Comparison of ENCODE assay signal across 26 cellular contexts in genomic region chr4:37836256-37836655, GRCh38. TPM values are rescaled to one million over a fixed set of nuclear protein-coding genes. Genes with fewer than 3 reads are reported as not detected.
DNase-seq lines count a peak whose midpoint lies in the region; ATAC-seq, FAIRE-seq and TF ChIP-seq lines count a peak whose summit lies in the region.
"Had no signal": no experiment of that assay in that cellular context is flagged by ENCODE, and none has a peak within 500 bp of the region (broad histone marks: within the 10 kb centered on the region; RNA-seq: fewer than 3 reads in every experiment).

No MANE protein-coding gene starts in this region.

- peaks cover 11% of the 10 kb centered on the region for H3K36me3 ChIP-seq in CD8-positive, alpha-beta T cell (ENCODE audit: insufficient read depth, low read length)
- peaks cover 13 to 18% of the 10 kb centered on the region in 2 experiments for H3K36me3 ChIP-seq in endothelial cell of umbilical vein (ENCODE audit: control insufficient read depth in 2 of 2, extremely low read depth in 1 of 2, insufficient read depth in 2 of 2, low read length in 2 of 2)

- no peaks in the 10 kb centered on the region for H4K20me1 ChIP-seq in endothelial cell of umbilical vein (replicated peaks; ENCODE audit: control insufficient read depth, extremely low read depth, insufficient read depth, low read length)

- H3K4me3 Mint-ChIP-seq in activated naive CD8-positive, alpha-beta T cell treated with anti-CD3 and anti-CD28 coated beads, Interleukin-2, amount 10 ng/mL, durations not matched to agents 7 days and 5 days: peak overlapping the region; percentile 67
- H3K4me3 Mint-ChIP-seq in activated naive CD8-positive, alpha-beta T cell treated with anti-CD3 and anti-CD28 coated beads for 36 hours: no peak overlapping the region
- no peak overlapping the region for H3K4me3 Mint-ChIP-seq in CD8-positive, alpha-beta T cell
- H3K4me3 Mint-ChIP-seq in stimulated activated naive B cell treated with anti-CD40 and anti-IgM and Interleukin-4, amounts not matched to agents 10 μg/mL and 1 μg/mL and 100 μg/mL, for 72 hours: no peak overlapping the region

- H3K27ac ChIP-seq in CD8-positive, alpha-beta T cell (ENCODE audit: low read depth, low read length): no peak overlapping the region
- H3K27ac ChIP-seq in endothelial cell of umbilical vein (ENCODE audit: insufficient read depth, low read depth, low read length): peak overlapping the region; percentile 87
- H3K27ac ChIP-seq: KMS-11 had no signal

- peaks cover 14% of the 10 kb centered on the region for H3K4me1 ChIP-seq in CD8-positive, alpha-beta T cell (ENCODE audit: insufficient read depth, low read length)
- peaks cover 37% of the 10 kb centered on the region for H3K4me1 ChIP-seq in endothelial cell of umbilical vein (ENCODE audit: control insufficient read depth, extremely low read depth, insufficient read depth, low read length)
- H3K4me1 ChIP-seq: Peyer's patch had no signal

- peaks cover 50% of the 10 kb centered on the region for H3K36me3 Mint-ChIP-seq in activated naive CD8-positive, alpha-beta T cell treated with anti-CD3 and anti-CD28 coated beads, Interleukin-2, amount 10 ng/mL, durations not matched to agents 7 days and 5 days
- peaks cover 46% of the 10 kb centered on the region for H3K36me3 Mint-ChIP-seq in activated naive CD8-positive, alpha-beta T cell treated with anti-CD3 and anti-CD28 coated beads for 36 hours
- peaks cover 73% of the 10 kb centered on the region for H3K36me3 Mint-ChIP-seq in CD8-positive, alpha-beta T cell
- H3K36me3 Mint-ChIP-seq in stimulated activated naive B cell treated with anti-CD40 and anti-IgM and Interleukin-4, amounts not matched to agents 10 μg/mL and 1 μg/mL and 100 μg/mL, for 72 hours: peaks cover 38 to 60% of the 10 kb centered on the region in 2 donors

- TF ChIP-seq POLR2A in endothelial cell of umbilical vein (IDR thresholded peaks at IDR 0.05; ENCODE audit: low read depth, low read length): no peak

- H3K27me3 Mint-ChIP-seq in activated naive CD8-positive, alpha-beta T cell treated with anti-CD3 and anti-CD28 coated beads, Interleukin-2, amount 10 ng/mL, durations not matched to agents 7 days and 5 days: no peaks in the 10 kb centered on the region
- no peaks in the 10 kb centered on the region for H3K27me3 Mint-ChIP-seq in activated naive CD8-positive, alpha-beta T cell treated with anti-CD3 and anti-CD28 coated beads for 36 hours
- H3K27me3 Mint-ChIP-seq in CD8-positive, alpha-beta T cell (ENCODE audit: low read depth): no peaks in the 10 kb centered on the region
- H3K27me3 Mint-ChIP-seq in stimulated activated naive B cell treated with anti-CD40 and anti-IgM and Interleukin-4, amounts not matched to agents 10 μg/mL and 1 μg/mL and 100 μg/mL, for 72 hours: no peaks in the 10 kb centered on the region
- H3K27me3 Mint-ChIP-seq: CD8-positive, alpha-beta memory T cell had no signal

- no peaks in the 10 kb centered on the region for H3K27me3 ChIP-seq in CD8-positive, alpha-beta T cell (ENCODE audit: insufficient read depth, low read length)
- no peaks in the 10 kb centered on the region for H3K27me3 ChIP-seq in endothelial cell of umbilical vein (ENCODE audit: control insufficient read depth in 2 of 2, insufficient read depth in 2 of 2, low read length in 2 of 2)
- H3K27me3 ChIP-seq: BLaER1 treated with 17β-estradiol and CSF1 and Interleukin-3, amounts not matched to agents 10 nM and 100 nM; Peyer's patch had no signal

- FAIRE-seq in endothelial cell of umbilical vein (lab: Jason Lieb, UNC): no peak
- FAIRE-seq: GM12891, GM19239 had no signal

- peaks cover 11% of the 10 kb centered on the region for H3K79me2 ChIP-seq in endothelial cell of umbilical vein (ENCODE audit: control insufficient read depth, insufficient read depth, low read length)

- BruUV-seq in endothelial cell of umbilical vein (replicated peaks; lab: Mats Ljungman, UMichigan): no TSS peak

- no peaks in the 10 kb centered on the region for H3K9me3 ChIP-seq in CD8-positive, alpha-beta T cell (ENCODE audit: low read length)
- H3K9me3 ChIP-seq in endothelial cell of umbilical vein (replicated peaks; ENCODE audit: control insufficient read depth, insufficient read depth, low read length): no peaks in the 10 kb centered on the region
- H3K9me3 ChIP-seq: BLaER1 treated with 17β-estradiol and CSF1 and Interleukin-3, amounts not matched to agents 10 nM and 100 nM; Peyer's patch; SK-N-SH had no signal

- peak overlapping the region; percentile 43 for H3K27ac Mint-ChIP-seq in activated naive CD8-positive, alpha-beta T cell treated with anti-CD3 and anti-CD28 coated beads, Interleukin-2, amount 10 ng/mL, durations not matched to agents 7 days and 5 days
- no peak overlapping the region for H3K27ac Mint-ChIP-seq in activated naive CD8-positive, alpha-beta T cell treated with anti-CD3 and anti-CD28 coated beads for 36 hours
- peak overlapping the region; percentile 19 for H3K27ac Mint-ChIP-seq in CD8-positive, alpha-beta T cell
- H3K27ac Mint-ChIP-seq in stimulated activated naive B cell treated with anti-CD40 and anti-IgM and Interleukin-4, amounts not matched to agents 10 μg/mL and 1 μg/mL and 100 μg/mL, for 72 hours: peak overlapping the region; percentile 71

- dilution Hi-C loops in endothelial cell of umbilical vein (cut with MboI; ENCODE audit: extremely low pct_ligation_motif_present, low sequenced_read_pairs): no loop called here

- no peak overlapping the region for H3K4me2 ChIP-seq in endothelial cell of umbilical vein (ENCODE audit: insufficient read depth, low read length)
- H3K4me2 ChIP-seq: KMS-11 had no signal

- H3K4me3 ChIP-seq in CD8-positive, alpha-beta T cell (ENCODE audit: low read depth, low read length): no peak overlapping the region
- H3K4me3 ChIP-seq in endothelial cell of umbilical vein (replicated peaks in 1 of 3; ENCODE audit: insufficient read depth in 1 of 3, low read depth in 1 of 3, low read length in 3 of 3): no peak overlapping the region
- H3K4me3 ChIP-seq: BLaER1 treated with 17β-estradiol and CSF1 and Interleukin-3, amounts not matched to agents 10 nM and 100 nM; Peyer's patch had no signal

- H3K9ac ChIP-seq in endothelial cell of umbilical vein (replicated peaks; ENCODE audit: extremely low read depth, insufficient read depth, low read length): no peak overlapping the region
- H3K9ac ChIP-seq: KMS-11, SK-N-SH had no signal

- H3K9me3 Mint-ChIP-seq in activated naive CD8-positive, alpha-beta T cell treated with anti-CD3 and anti-CD28 coated beads, Interleukin-2, amount 10 ng/mL, durations not matched to agents 7 days and 5 days: no peaks in the 10 kb centered on the region
- no peaks in the 10 kb centered on the region for H3K9me3 Mint-ChIP-seq in activated naive CD8-positive, alpha-beta T cell treated with anti-CD3 and anti-CD28 coated beads for 36 hours
- no peaks in the 10 kb centered on the region for H3K9me3 Mint-ChIP-seq in CD8-positive, alpha-beta T cell
- H3K9me3 Mint-ChIP-seq in stimulated activated naive B cell treated with anti-CD40 and anti-IgM and Interleukin-4, amounts not matched to agents 10 μg/mL and 1 μg/mL and 100 μg/mL, for 72 hours: no peaks in the 10 kb centered on the region
- H3K9me3 Mint-ChIP-seq: CD8-positive, alpha-beta memory T cell had no signal

- no peak for ATAC-seq in activated naive CD8-positive, alpha-beta T cell treated with anti-CD3 and anti-CD28 coated beads, Interleukin-2, amount 10 ng/mL, durations not matched to agents 7 days and 5 days (ENCODE audit: low read depth)
- no peak for ATAC-seq in CD8-positive, alpha-beta T cell
- no peak for ATAC-seq in stimulated activated naive B cell treated with anti-CD40 and anti-IgM and Interleukin-4, amounts not matched to agents 10 μg/mL and 1 μg/mL and 100 μg/mL, for 72 hours (replicated peaks)
- ATAC-seq: HCT116 had no signal

- peaks cover 37% of the 10 kb centered on the region for H3K4me1 Mint-ChIP-seq in activated naive CD8-positive, alpha-beta T cell treated with anti-CD3 and anti-CD28 coated beads, Interleukin-2, amount 10 ng/mL, durations not matched to agents 7 days and 5 days
- H3K4me1 Mint-ChIP-seq in activated naive CD8-positive, alpha-beta T cell treated with anti-CD3 and anti-CD28 coated beads for 36 hours: peaks cover 34% of the 10 kb centered on the region
- H3K4me1 Mint-ChIP-seq in CD8-positive, alpha-beta T cell (ENCODE audit: low read depth): peaks cover 36% of the 10 kb centered on the region
- H3K4me1 Mint-ChIP-seq in stimulated activated naive B cell treated with anti-CD40 and anti-IgM and Interleukin-4, amounts not matched to agents 10 μg/mL and 1 μg/mL and 100 μg/mL, for 72 hours: peaks cover 18 to 26% of the 10 kb centered on the region in 2 donors

- no peak overlapping the region for H2AFZ ChIP-seq in endothelial cell of umbilical vein (ENCODE audit: low read depth, low read length)

- no peak for DNase-seq in activated naive CD8-positive, alpha-beta T cell treated with anti-CD3 and anti-CD28 coated beads, Interleukin-2, amount 10 ng/mL, durations not matched to agents 7 days and 5 days
- no peak for DNase-seq in activated naive CD8-positive, alpha-beta T cell treated with anti-CD3 and anti-CD28 coated beads for 36 hours
- no peak for DNase-seq in CD8-positive, alpha-beta T cell
- DNase-seq in endothelial cell of umbilical vein (ENCODE audit: low read depth, low spot score) (no peak), NCI-H774 (lab: John Stamatoyannopoulos, UW) (no peak), mucosa of gallbladder (ENCODE audit: low spot score) (no peak)
- DNase-seq in stimulated activated naive B cell treated with anti-CD40 and anti-IgM and Interleukin-4, amounts not matched to agents 10 μg/mL and 1 μg/mL and 100 μg/mL, for 72 hours: no peak
- DNase-seq: CD8-positive, alpha-beta memory T cell; DMS 273 treated with DMSO at 0.1 percent for 48 hours; DMS79; EL; GDM1; IMR-90; NCI-H1048; NCI-H1417; NCI-H1694; NCI-H2029 treated with DMSO at 0.1 percent for 48 hours; NCI-H446 treated with DMSO at 0.1 percent for 48 hours; NCI-H526; Peyer's patch; SK-N-SH had no signal

- intact Hi-C loops in CD8-positive, alpha-beta T cell (cut with DNase I, micrococcal nuclease): no loop called here
- intact Hi-C loops in endothelial cell of umbilical vein (cut with micrococcal nuclease): no loop called here

- POLR2A ChIA-PET in activated naive CD8-positive, alpha-beta T cell treated with anti-CD3 and anti-CD28 coated beads, Interleukin-2, amount 10 ng/mL, durations not matched to agents 7 days and 5 days (lab: Charles Lee): interaction anchor here (2.1 kb wide), 1 partner anchor 10 kb away, joined by 13 read pairs; the partner anchor contains the start of gene PGM2
- POLR2A ChIA-PET in CD8-positive, alpha-beta T cell (lab: Charles Lee): no interaction called here
- POLR2A ChIA-PET in endothelial cell of umbilical vein (lab: Charles Lee): interaction anchor here (4.5 kb wide), 1 partner anchor 10 kb away, joined by 14 read pairs; the partner anchor contains the start of gene PGM2

- TF ChIP-seq CTCF in CD8-positive, alpha-beta T cell (IDR thresholded peaks at IDR 0.05): no peak
- no peak for TF ChIP-seq CTCF in endothelial cell of umbilical vein (IDR thresholded peaks at IDR 0.05; ENCODE audit: extremely low read depth in 1 of 2, insufficient read depth in 1 of 2, low read depth in 1 of 2, low read length in 2 of 2)

- H3K9me1 ChIP-seq in endothelial cell of umbilical vein (replicated peaks; ENCODE audit: control insufficient read depth, extremely low read depth, insufficient read depth, low read length): no peaks in the 10 kb centered on the region

- CTCF ChIA-PET in CD8-positive, alpha-beta T cell (lab: Charles Lee): interaction anchor here (1.5 to 1.9 kb wide), 2 partner anchors 18 to 32 kb away, joined by 4 to 5 read pairs; no protein-coding TSS in a partner anchor
- CTCF ChIA-PET in endothelial cell of umbilical vein (lab: Charles Lee): interaction anchor here (0.8 to 3.2 kb wide), 2 partner anchors 9 to 199 kb away, joined by 3 to 21 read pairs; partner anchors contain the start of gene PGM2

RNA-seq across cellular contexts. Expression of gene PGM2, which starts 9.8 kb away (rescaled TPM):
- total RNA-seq in activated naive CD8-positive, alpha-beta T cell treated with anti-CD3 and anti-CD28 coated beads, Interleukin-2, amount 10 ng/mL, durations not matched to agents 7 days and 5 days: 10 to 100 TPM; 42.2 to 44.2 TPM
- total RNA-seq in activated naive CD8-positive, alpha-beta T cell treated with anti-CD3 and anti-CD28 coated beads for 36 hours: 10 to 100 TPM; 75.7 to 78.7 TPM
- total RNA-seq in CD8-positive, alpha-beta T cell: 10 to 100 TPM; 14.5 to 15.4 TPM
- total RNA-seq in endothelial cell of umbilical vein: 45.8 and 53.9 TPM in 2 replicates
- polyA plus RNA-seq in endothelial cell of umbilical vein: 11.2 and 17.9 TPM in 2 replicates
- polyA plus RNA-seq in endothelial cell of umbilical vein (2011; cell fraction: cytosol; rRNA removed): 23.1 and 24.8 TPM in 2 replicates
- polyA plus RNA-seq in endothelial cell of umbilical vein (2011; cell fraction: nucleus; rRNA removed): 42.4 and 43.4 TPM in 2 replicates
- 35.0 and 48.9 TPM in 2 replicates for polyA plus RNA-seq in endothelial cell of umbilical vein (2012)
- 17.2 and 19.2 TPM in 2 replicates for polyA minus RNA-seq in endothelial cell of umbilical vein
- 13.5 TPM for polyA minus RNA-seq in endothelial cell of umbilical vein (2011; cell fraction: cytosol; rRNA and poly(A)+ RNA removed)
- polyA minus RNA-seq in endothelial cell of umbilical vein (2011; cell fraction: nucleus; rRNA and poly(A)+ RNA removed): 16.8 and 17.5 TPM in 2 replicates
- total RNA-seq in mucosa of gallbladder: 37.3 TPM

RNA-seq across cellular contexts. Expression of gene TBC1D1, which starts 54.6 kb away (rescaled TPM):
- 10 to 100 TPM; 79.7 to 83.7 TPM for total RNA-seq in activated naive CD8-positive, alpha-beta T cell treated with anti-CD3 and anti-CD28 coated beads, Interleukin-2, amount 10 ng/mL, durations not matched to agents 7 days and 5 days
- 10 to 100 TPM; 79.6 to 80.3 TPM for total RNA-seq in activated naive CD8-positive, alpha-beta T cell treated with anti-CD3 and anti-CD28 coated beads for 36 hours
- 10 to 100 TPM; 42.4 to 44.5 TPM for total RNA-seq in CD8-positive, alpha-beta T cell
- 112 and 116 TPM in 2 replicates for total RNA-seq in endothelial cell of umbilical vein
- 62.9 and 63.5 TPM in 2 replicates for polyA plus RNA-seq in endothelial cell of umbilical vein
- polyA plus RNA-seq in endothelial cell of umbilical vein (2011; cell fraction: cytosol; rRNA removed): 65.9 and 72.9 TPM in 2 replicates
- polyA plus RNA-seq in endothelial cell of umbilical vein (2011; cell fraction: nucleus; rRNA removed): 44.8 and 49.8 TPM in 2 replicates
- 95.1 and 128 TPM in 2 replicates for polyA plus RNA-seq in endothelial cell of umbilical vein (2012)
- 85.6 and 104 TPM in 2 replicates for polyA minus RNA-seq in endothelial cell of umbilical vein
- polyA minus RNA-seq in endothelial cell of umbilical vein (2011; cell fraction: cytosol; rRNA and poly(A)+ RNA removed): 16.6 TPM
- 45.2 and 46.1 TPM in 2 replicates for polyA minus RNA-seq in endothelial cell of umbilical vein (2011; cell fraction: nucleus; rRNA and poly(A)+ RNA removed)
- total RNA-seq in mucosa of gallbladder: 159 TPM
